8 cellular contexts compared by ENCODE assay signal in the genomic region with DNA sequence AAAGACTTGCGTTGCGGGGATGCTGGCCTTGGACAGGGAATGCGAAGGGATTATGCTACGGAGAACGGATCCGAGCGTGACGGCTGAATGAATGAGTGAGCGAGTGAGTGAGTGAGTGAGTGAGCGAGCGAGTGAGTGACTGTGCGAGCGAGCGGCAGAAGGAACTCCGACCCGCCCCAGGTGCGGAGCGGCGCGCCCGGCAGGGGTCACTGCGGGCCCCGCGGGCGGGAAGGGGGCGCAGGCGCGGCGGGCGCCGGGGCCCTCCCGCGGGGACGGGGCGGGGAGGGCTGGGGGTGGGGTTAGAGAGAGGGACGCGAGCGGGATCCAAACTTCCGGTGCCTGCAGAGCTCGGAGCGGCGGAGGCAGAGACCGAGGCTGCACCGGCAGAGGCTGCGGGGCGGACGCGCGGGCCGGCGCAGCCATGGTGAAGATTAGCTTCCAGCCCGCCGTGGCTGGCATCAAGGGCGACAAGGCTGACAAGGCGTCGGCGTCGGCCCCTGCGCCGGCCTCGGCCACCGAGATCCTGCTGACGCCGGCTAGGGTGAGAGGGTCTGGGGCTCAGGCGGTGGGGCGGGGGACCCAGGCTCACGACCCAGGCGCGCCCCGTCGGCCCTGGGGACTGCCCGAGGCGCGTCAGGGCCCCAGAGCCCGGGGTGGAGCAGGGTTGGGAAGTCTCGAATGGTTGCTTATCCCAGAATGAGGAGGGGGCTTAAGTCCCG. TPM values are rescaled to one million over a fixed set of nuclear protein-coding genes. Genes with fewer than 3 reads are reported as not detected.
DNase-seq lines count a peak whose midpoint lies in the region; ATAC-seq, FAIRE-seq and TF ChIP-seq lines count a peak whose summit lies in the region.

A gene with protein sequence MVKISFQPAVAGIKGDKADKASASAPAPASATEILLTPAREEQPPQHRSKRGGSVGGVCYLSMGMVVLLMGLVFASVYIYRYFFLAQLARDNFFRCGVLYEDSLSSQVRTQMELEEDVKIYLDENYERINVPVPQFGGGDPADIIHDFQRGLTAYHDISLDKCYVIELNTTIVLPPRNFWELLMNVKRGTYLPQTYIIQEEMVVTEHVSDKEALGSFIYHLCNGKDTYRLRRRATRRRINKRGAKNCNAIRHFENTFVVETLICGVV (plus strand): TSS at position 338 of the 719 bp plus-strand sequence. CDS start 84 bp downstream, at position 422.

- CTCF ChIA-PET in endothelial cell of umbilical vein (lab: Charles Lee): interaction anchor here (0.6 to 1.0 kb wide), 4 partner anchors 8 to 902 kb away, joined by 3 read pairs; no protein-coding TSS in a partner anchor

- POLR2A ChIA-PET in endothelial cell of umbilical vein (lab: Charles Lee): no interaction called here

- no peak for FAIRE-seq in endothelial cell of umbilical vein (lab: Jason Lieb, UNC)

- peak within 1 kb of the TSS; percentile 81 for H3K4me2 ChIP-seq in endothelial cell of umbilical vein (ENCODE audit: insufficient read depth, low read length)

- DNase-seq in AG09309 (ENCODE audit: low read depth) (no peak), NCI-H774 (lab: John Stamatoyannopoulos, UW) (peak; percentile 52), endothelial cell of umbilical vein (ENCODE audit: low read depth, low spot score) (peak; percentile 19), mucosa of descending colon (peak; percentile 86 to 92 (median 90))
- DNase-seq in activated CD8-positive, alpha-beta memory T cell treated with anti-CD3 and anti-CD28 coated beads, Interleukin-2, amount 50 U/mL, for 4 hours: peak; percentile 74
- peak; percentile 78 for DNase-seq in stimulated activated CD8-positive, alpha-beta memory T cell treated with anti-CD3 and anti-CD28 coated beads, Interleukin-4, amount 100 ng/mL, for 48 hours

- H3K4me3 ChIP-seq in AG09309 (ENCODE audit: control insufficient read depth, low read depth, low read length) (peak within 1 kb of the TSS; percentile 49), endothelial cell of umbilical vein (replicated peaks in 1 of 3; ENCODE audit: insufficient read depth in 1 of 3, low read depth in 1 of 3, low read length in 3 of 3) (peak within 1 kb of the TSS in 2 of 3 experiments; percentile 32 to 45), mucosa of descending colon (peak within 1 kb of the TSS; percentile 100)

- peak; percentile 28 for TF ChIP-seq CTCF in AG09309 (IDR thresholded peaks at IDR 0.05; ENCODE audit: control insufficient read depth, insufficient read depth, low read depth, low read length, missing control alignments)
- TF ChIP-seq CTCF in endothelial cell of umbilical vein (IDR thresholded peaks at IDR 0.05; ENCODE audit: extremely low read depth in 1 of 2, insufficient read depth in 1 of 2, low read depth in 1 of 2, low read length in 2 of 2): peak; percentile 19 to 24
- TF ChIP-seq CTCF in mucosa of descending colon (IDR thresholded peaks at IDR 0.05): peak; percentile 75

- TF ChIP-seq POLR2A in endothelial cell of umbilical vein (IDR thresholded peaks at IDR 0.05; ENCODE audit: low read depth, low read length): no peak

- ATAC-seq in GM18867 (IDR thresholded peaks at IDR 0.05; ENCODE audit: unreplicated experiment): peak; percentile 77
- ATAC-seq in HG03103 (IDR thresholded peaks at IDR 0.05; ENCODE audit: low read depth, unreplicated experiment): peak; percentile 61
- peak; percentile 80 for ATAC-seq in mucosa of descending colon

- H3K9me3 ChIP-seq in endothelial cell of umbilical vein (replicated peaks; ENCODE audit: control insufficient read depth, insufficient read depth, low read length) (no peaks in the 10 kb centered on the region), mucosa of descending colon (no peaks in the 10 kb centered on the region)

- peaks cover 21 to 39% of the 10 kb centered on the region in 2 experiments for H3K27me3 ChIP-seq in endothelial cell of umbilical vein (ENCODE audit: control insufficient read depth in 2 of 2, insufficient read depth in 2 of 2, low read length in 2 of 2)

- intact Hi-C loops in endothelial cell of umbilical vein (cut with micrococcal nuclease): no loop called here
- intact Hi-C loops in mucosa of descending colon (cut with DNase I, micrococcal nuclease): no loop called here

- dilution Hi-C loops in endothelial cell of umbilical vein (cut with MboI; ENCODE audit: extremely low pct_ligation_motif_present, low sequenced_read_pairs): no loop called here

- H3K9ac ChIP-seq in endothelial cell of umbilical vein (replicated peaks; ENCODE audit: extremely low read depth, insufficient read depth, low read length): no peak within 1 kb of the TSS

- no peaks in the 10 kb centered on the region for H3K9me1 ChIP-seq in endothelial cell of umbilical vein (replicated peaks; ENCODE audit: control insufficient read depth, extremely low read depth, insufficient read depth, low read length)

- H3K36me3 ChIP-seq in endothelial cell of umbilical vein (ENCODE audit: control insufficient read depth in 2 of 2, extremely low read depth in 1 of 2, insufficient read depth in 2 of 2, low read length in 2 of 2) (no peaks in the 10 kb centered on the region), mucosa of descending colon (ENCODE audit: low read depth) (no peaks in the 10 kb centered on the region)

- H2AFZ ChIP-seq in endothelial cell of umbilical vein (ENCODE audit: low read depth, low read length): peak within 1 kb of the TSS; percentile 96

- H3K4me1 ChIP-seq in endothelial cell of umbilical vein (ENCODE audit: control insufficient read depth, extremely low read depth, insufficient read depth, low read length) (peaks cover 4% of the 10 kb centered on the region), mucosa of descending colon (ENCODE audit: low read depth) (peaks cover 40% of the 10 kb centered on the region)

- no TSS peak for BruUV-seq in endothelial cell of umbilical vein (replicated peaks; lab: Mats Ljungman, UMichigan)

- no peaks in the 10 kb centered on the region for H3K79me2 ChIP-seq in endothelial cell of umbilical vein (ENCODE audit: control insufficient read depth, insufficient read depth, low read length)

- no peak within 1 kb of the TSS for H3K27ac ChIP-seq in endothelial cell of umbilical vein (ENCODE audit: insufficient read depth, low read depth, low read length)

- no peaks in the 10 kb centered on the region for H4K20me1 ChIP-seq in endothelial cell of umbilical vein (replicated peaks; ENCODE audit: control insufficient read depth, extremely low read depth, insufficient read depth, low read length)

TF ChIP-seq in endothelial cell of umbilical vein, 7 proteins besides CTCF, POLR2A, EP300 and RAD21:
- TF ChIP-seq POLR2AphosphoS5 (IDR thresholded peaks at IDR 0.05; ENCODE audit: insufficient read depth, low read depth, low read length) (no peak), FOS (IDR thresholded peaks at IDR 0.05; ENCODE audit: borderline replicate concordance, insufficient read depth, low read length) (no peak), GATA2 (IDR thresholded peaks at IDR 0.05; ENCODE audit: insufficient read depth, insufficient read length, low read depth, low read length) (no peak), MYC (IDR thresholded peaks at IDR 0.05; ENCODE audit: low read depth, low read length) (no peak), EZH2 (IDR thresholded peaks at IDR 0.05; ENCODE audit: borderline replicate concordance, low read depth, low read length, severe bottlenecking) (peak; percentile 33)
TF ChIP-seq in endothelial cell of umbilical vein: peak in this region for 1.

RNA-seq across cellular contexts. Expression of the gene that starts here (rescaled TPM):
- total RNA-seq in endothelial cell of umbilical vein (8.4 and 12.0 TPM in 2 replicates), mucosa of descending colon (1,000 to 10,000 TPM; 1,048 to 2,192 (median 2,113) TPM)
- polyA plus RNA-seq in endothelial cell of umbilical vein: 12.1 and 14.0 TPM in 2 replicates
- polyA plus RNA-seq in endothelial cell of umbilical vein (2011; cell fraction: cytosol; rRNA removed): 6.9 and 7.0 TPM in 2 replicates
- polyA plus RNA-seq in endothelial cell of umbilical vein (2011; cell fraction: nucleus; rRNA removed): 3.8 and 4.8 TPM in 2 replicates
- polyA plus RNA-seq in endothelial cell of umbilical vein (2012): 8.5 and 13.4 TPM in 2 replicates
- 11.6 and 14.8 TPM in 2 replicates for polyA minus RNA-seq in endothelial cell of umbilical vein
- 17.7 TPM for polyA minus RNA-seq in endothelial cell of umbilical vein (2011; cell fraction: cytosol; rRNA and poly(A)+ RNA removed)
- 0.67 and 1.7 TPM in 2 replicates for polyA minus RNA-seq in endothelial cell of umbilical vein (2011; cell fraction: nucleus; rRNA and poly(A)+ RNA removed)

Comparison
In these comparisons a context has a peak if more than half of its experiments do, and no peak if none do; other contexts are left out.
1. RNA of the gene that starts here (total RNA-seq): 1,048 to 2,192 TPM in mucosa of descending colon; 8.4 to 12.0 TPM in endothelial cell of umbilical vein; every median in the first group is over 10 times any median in the second.
2. H3K4me3 ChIP-seq: peak in every context shown above with its lines; median percentile 100 in mucosa of descending colon; 49 in AG09309; 38 in endothelial cell of umbilical vein.
3. CTCF ChIP-seq: peak in every context shown above with its lines; median percentile 75 in mucosa of descending colon; 28 in AG09309; 22 in endothelial cell of umbilical vein.
4. Peak in every context shown above with its lines, with median percentiles within 50 percentile points of each other: ATAC-seq.